In genomic region chr3:30616347-30617027, GRCh38 we compare ENCODE assay signal across 15 cellular contexts. TPM values are rescaled to one million over a fixed set of nuclear protein-coding genes. Genes with fewer than 3 reads are reported as not detected.
DNase-seq lines count a peak whose midpoint lies in the region; ATAC-seq and TF ChIP-seq lines count a peak whose summit lies in the region.
"Had no signal": no experiment of that assay in that cellular context is flagged by ENCODE, and none has a peak within 500 bp of the region (broad histone marks: within the 10 kb centered on the region; RNA-seq: fewer than 3 reads in every experiment).

No MANE protein-coding gene starts in this region.

- H3K4me1 Mint-ChIP-seq in activated naive CD4-positive, alpha-beta T cell treated with anti-CD3 and anti-CD28 coated beads, Interleukin-2, amount 10 ng/mL, durations not matched to agents 7 days and 5 days, result peaks cover 96% of the 10 kb centered on the region
- H3K4me1 Mint-ChIP-seq in activated CD8-positive, alpha-beta T cell treated with anti-CD3 and anti-CD28 coated beads, Interleukin-2, amount 10 ng/mL, durations not matched to agents 7 days and 5 days (ENCODE audit: low read depth), result peaks cover 95% of the 10 kb centered on the region

- H3K9me3 ChIP-seq in lower lobe of right lung, result no peaks in the 10 kb centered on the region

- no peaks in the 10 kb centered on the region for H3K27me3 Mint-ChIP-seq in activated naive CD4-positive, alpha-beta T cell treated with anti-CD3 and anti-CD28 coated beads, Interleukin-2, amount 10 ng/mL, durations not matched to agents 7 days and 5 days
- H3K27me3 Mint-ChIP-seq in activated CD8-positive, alpha-beta T cell treated with anti-CD3 and anti-CD28 coated beads, Interleukin-2, amount 10 ng/mL, durations not matched to agents 7 days and 5 days (ENCODE audit: low read depth), result no peaks in the 10 kb centered on the region
- H3K27me3 Mint-ChIP-seq: dendritic cell treated with granulocyte-macrophage colony-stimulating factor and Interleukin-4, amounts not matched to agents 40 ng/mL and 50 ng/mL, for 4 days had no signal

- peaks cover 67% of the 10 kb centered on the region for H3K36me3 Mint-ChIP-seq in activated naive CD4-positive, alpha-beta T cell treated with anti-CD3 and anti-CD28 coated beads, Interleukin-2, amount 10 ng/mL, durations not matched to agents 7 days and 5 days
- H3K36me3 Mint-ChIP-seq in activated CD8-positive, alpha-beta T cell treated with anti-CD3 and anti-CD28 coated beads, Interleukin-2, amount 10 ng/mL, durations not matched to agents 7 days and 5 days (ENCODE audit: low read depth), result peaks cover 61% of the 10 kb centered on the region

- ATAC-seq in activated CD8-positive, alpha-beta T cell treated with anti-CD3 and anti-CD28 coated beads, Interleukin-2, amount 10 ng/mL, durations not matched to agents 7 days and 5 days, result no peak
- no peak for ATAC-seq in lower lobe of right lung
- no peak for ATAC-seq in GM19395 (IDR thresholded peaks at IDR 0.05; ENCODE audit: unreplicated experiment)

- H3K4me1 ChIP-seq in lower lobe of right lung (peaks cover 98% of the 10 kb centered on the region), urinary bladder (ENCODE audit: insufficient read depth) (peaks cover 5% of the 10 kb centered on the region)

- intact Hi-C loops in lower lobe of right lung (cut with DNase I), result no loop called here
- intact Hi-C loops in cardiac septum (cut with DNase I), result no loop called here

- H3K27ac ChIP-seq in lower lobe of right lung (peak overlapping the region; percentile 25), urinary bladder (ENCODE audit: low read depth) (peak overlapping the region; percentile 57)

- WGBS in urinary bladder, result 76% methylated on average over 1 of the region's 1 CpG

- peaks cover 8% of the 10 kb centered on the region for H3K36me3 ChIP-seq in lower lobe of right lung
- peaks cover 2% of the 10 kb centered on the region for H3K36me3 ChIP-seq in urinary bladder (ENCODE audit: insufficient read depth)

- H3K9me3 Mint-ChIP-seq in activated naive CD4-positive, alpha-beta T cell treated with anti-CD3 and anti-CD28 coated beads, Interleukin-2, amount 10 ng/mL, durations not matched to agents 7 days and 5 days, result peaks cover 5% of the 10 kb centered on the region
- H3K9me3 Mint-ChIP-seq in activated CD8-positive, alpha-beta T cell treated with anti-CD3 and anti-CD28 coated beads, Interleukin-2, amount 10 ng/mL, durations not matched to agents 7 days and 5 days (ENCODE audit: insufficient read depth), result no peaks in the 10 kb centered on the region
- H3K9me3 Mint-ChIP-seq: H9 had no signal

- no peak overlapping the region for H3K4me3 ChIP-seq in lower lobe of right lung
- H3K4me3 ChIP-seq in urinary bladder (ENCODE audit: low read depth, low read length), result no peak overlapping the region
- H3K4me3 ChIP-seq: skin epidermis had no signal

- TF ChIP-seq CTCF in lower lobe of right lung (IDR thresholded peaks at IDR 0.05), result no peak

- no peaks in the 10 kb centered on the region for H3K27me3 ChIP-seq in lower lobe of right lung (ENCODE audit: low read depth)

- H3K27ac Mint-ChIP-seq in activated naive CD4-positive, alpha-beta T cell treated with anti-CD3 and anti-CD28 coated beads, Interleukin-2, amount 10 ng/mL, durations not matched to agents 7 days and 5 days, result peak overlapping the region; percentile 81
- peak overlapping the region; percentile 50 for H3K27ac Mint-ChIP-seq in activated CD8-positive, alpha-beta T cell treated with anti-CD3 and anti-CD28 coated beads, Interleukin-2, amount 10 ng/mL, durations not matched to agents 7 days and 5 days
- H3K27ac Mint-ChIP-seq: dendritic cell treated with granulocyte-macrophage colony-stimulating factor and Interleukin-4, amounts not matched to agents 40 ng/mL and 50 ng/mL, for 4 days; H9 had no signal

- CTCF ChIA-PET in activated naive CD4-positive, alpha-beta T cell treated with anti-CD3 and anti-CD28 coated beads, Interleukin-2, amount 10 ng/mL, durations not matched to agents 7 days and 5 days (lab: Charles Lee), result interaction anchor here (0.9 to 2.9 kb wide), 5 partner anchors 9 to 77 kb away, joined by 3 to 7 read pairs (median 6); no protein-coding TSS in a partner anchor
- CTCF ChIA-PET in activated CD8-positive, alpha-beta T cell treated with anti-CD3 and anti-CD28 coated beads, Interleukin-2, amount 10 ng/mL, durations not matched to agents 7 days and 5 days (lab: Charles Lee), result interaction anchor here (0.7 to 11.3 kb wide), 16 partner anchors 8 to 418 kb away, joined by 3 to 91 read pairs (median 4); no protein-coding TSS in a partner anchor

- no peak for DNase-seq in activated naive CD4-positive, alpha-beta T cell treated with anti-CD3 and anti-CD28 coated beads, Interleukin-2, amount 10 ng/mL, durations not matched to agents 7 days and 5 days
- no peak for DNase-seq in activated naive CD4-positive, alpha-beta T cell treated with anti-CD3 and anti-CD28 coated beads, Interleukin-2, amount 50 U/mL, for 16 hours
- no peak for DNase-seq in activated CD8-positive, alpha-beta T cell treated with anti-CD3 and anti-CD28 coated beads, Interleukin-2, amount 10 ng/mL, durations not matched to agents 7 days and 5 days
- DNase-seq in lower lobe of right lung (no peak), H4 (ENCODE audit: low spot score) (no peak), cardiac septum (ENCODE audit: low spot score) (no peak)
- DNase-seq: foreskin melanocyte, H9, NCI-H510A treated with DMSO at 0.1 percent for 48 hours, Right ventricle myocardium superior had no signal

- peak overlapping the region; percentile 66 for H3K4me3 Mint-ChIP-seq in activated naive CD4-positive, alpha-beta T cell treated with anti-CD3 and anti-CD28 coated beads, Interleukin-2, amount 10 ng/mL, durations not matched to agents 7 days and 5 days
- peak overlapping the region; percentile 47 for H3K4me3 Mint-ChIP-seq in activated CD8-positive, alpha-beta T cell treated with anti-CD3 and anti-CD28 coated beads, Interleukin-2, amount 10 ng/mL, durations not matched to agents 7 days and 5 days
- H3K4me3 Mint-ChIP-seq: dendritic cell treated with granulocyte-macrophage colony-stimulating factor and Interleukin-4, amounts not matched to agents 40 ng/mL and 50 ng/mL, for 4 days; H9 had no signal

- POLR2A ChIA-PET in activated CD8-positive, alpha-beta T cell treated with anti-CD3 and anti-CD28 coated beads, Interleukin-2, amount 10 ng/mL, durations not matched to agents 7 days and 5 days (lab: Charles Lee), result interaction anchor here (0.9 to 3.9 kb wide), 9 partner anchors 8 to 51 kb away, joined by 3 to 34 read pairs (median 3); partner anchors contain the start of gene TGFBR2

RNA-seq across cellular contexts. Expression of gene TGFBR2, which starts 10.1 kb away (rescaled TPM):
- total RNA-seq in activated CD8-positive, alpha-beta T cell treated with anti-CD3 and anti-CD28 coated beads, Interleukin-2, amount 10 ng/mL, durations not matched to agents 7 days and 5 days, result 10 to 100 TPM; 62.7 to 64.5 TPM
- total RNA-seq in lower lobe of right lung, result 289 TPM
- total RNA-seq in urinary bladder, result 128 TPM
- polyA plus RNA-seq in urinary bladder, result 161 TPM
- total RNA-seq in H4 (2014; rRNA removed; shearing (Covaris generic)), result 9.0 and 13.4 TPM in 2 replicates
- 66.7 TPM for total RNA-seq in cardiac septum
- polyA plus RNA-seq: neural cell had no signal
